Comparison of ENCODE assay signal across 16 cellular contexts in the genomic region with DNA sequence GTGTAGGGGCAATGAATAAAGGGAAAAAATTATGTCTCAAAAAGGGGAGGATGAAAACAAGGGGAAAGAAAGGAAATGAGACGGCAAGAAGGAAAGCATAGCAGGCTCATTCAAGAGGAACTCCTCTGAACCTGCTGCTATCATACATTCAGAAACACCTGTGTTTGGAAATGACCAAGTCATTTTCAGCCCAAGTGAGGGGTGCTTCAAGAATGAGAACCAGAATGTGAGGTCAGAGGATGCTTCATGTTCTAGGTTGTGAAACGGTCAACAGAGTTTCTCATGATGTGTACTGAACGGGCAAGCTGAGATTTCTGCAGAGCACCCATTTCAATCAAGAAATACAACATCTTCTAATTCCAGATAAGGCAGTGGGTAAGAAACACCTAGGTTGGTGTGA.
DNase-seq lines count a peak whose midpoint lies in the region; ATAC-seq and TF ChIP-seq lines count a peak whose summit lies in the region.
"Had no signal": no experiment of that assay in that cellular context is flagged by ENCODE, and none has a peak within 500 bp of the region (broad histone marks: within the 10 kb centered on the region; RNA-seq: fewer than 3 reads in every experiment).

No MANE protein-coding gene starts in this region.

- no peak overlapping the region for H3K14ac ChIP-seq in H9 (ENCODE audit: insufficient read depth, low read length)

- peak; percentile 15 for DNase-seq in GM10248 (ENCODE audit: extremely low spot score)
- no peak for DNase-seq in H9
- DNase-seq in DMS 273 treated with DMSO at 0.1 percent for 48 hours (lab: John Stamatoyannopoulos, UW): no peak
- DNase-seq in retina: no peak
- no peak for DNase-seq in T-helper 17 cell
- DNase-seq in KBM-7: no peak
- DNase-seq: 8988T; activated effector memory CD4-positive, alpha-beta T cell treated with anti-CD3 and anti-CD28 coated beads, Interleukin-2, amount 50 U/mL, for 16 hours; immature natural killer cell; NCI-H1048; NCI-H446 treated with DMSO at 0.1 percent for 48 hours; upper lobe of right lung had no signal

- no CpG with 5 or more reads among the region's 3 CpGs for whole genome bisulfite sequencing in H9 (ENCODE audit: extremely low coverage, insufficient read length, low lambda C conversion rate)

- H3K4me1 ChIP-seq in H9 (ENCODE audit: insufficient read depth, low read length): peaks cover 3% of the 10 kb centered on the region; the same call in 1 of the 2 replicates
- H3K4me1 ChIP-seq: parathyroid adenoma, upper lobe of right lung had no signal

- peak overlapping the region; percentile 75; the same call in 1 of the 2 replicates for H2BK15ac ChIP-seq in H9 (ENCODE audit: low read depth, low read length)

- no peak overlapping the region for H2BK12ac ChIP-seq in H9 (ENCODE audit: insufficient read length, low read depth, low read length)

- no peak overlapping the region for H2BK120ac ChIP-seq in H9 (ENCODE audit: low read depth, low read length, poor library complexity, severe bottlenecking)

- H4K20me1 ChIP-seq in H9 (ENCODE audit: control insufficient read depth, insufficient read depth, insufficient read length): no peaks in the 10 kb centered on the region

- H3K36me3 Mint-ChIP-seq in H9 (ENCODE audit: insufficient read depth in 1 of 3, low read depth in 3 of 3): peaks cover 2 to 19% (median 3%) of the 10 kb centered on the region in 3 experiments; a peak in 6 of 7 replicates
- no peaks in the 10 kb centered on the region for H3K36me3 Mint-ChIP-seq in T-helper 17 cell (ENCODE audit: low read depth)

- H3K4ac ChIP-seq in H9 (ENCODE audit: low read depth, low read length): no peak overlapping the region

- no peak for TF ChIP-seq CTCF in GM10248 (IDR thresholded peaks at IDR 0.05; ENCODE audit: control extremely low read depth, extremely low read depth, low read depth, missing control alignments)
- no peak for TF ChIP-seq CTCF in H9 (conservative IDR thresholded peaks at IDR 0.05)

- POLR2A ChIA-PET in GM10248 (lab: Yijun Ruan, JAX): no interaction called here

- CTCF ChIA-PET in GM10248 (lab: Yijun Ruan, JAX): no interaction called here

- no peak overlapping the region for H2BK20ac ChIP-seq in H9 (ENCODE audit: low read depth, low read length, poor library complexity, severe bottlenecking)

- in situ Hi-C loops in KBM-7 (cut with MboI; ENCODE audit: low pct_unique_long_range_greater_than_20kb, low sequenced_read_pairs): no loop called here

- no peak overlapping the region for H3K56ac ChIP-seq in H9 (ENCODE audit: insufficient read length, low read depth, low read length)

- H3K27ac Mint-ChIP-seq in H9 (no peak overlapping the region), T-helper 17 cell (no peak overlapping the region)
- H3K27ac Mint-ChIP-seq: immature natural killer cell; T-helper 2 cell treated with Interferon-gamma antibody and Interleukin-4, amounts not matched to agents 5 μg/mL and 100 μg/mL, for 36 hours had no signal

- H3K23ac ChIP-seq in H9 (ENCODE audit: insufficient read length, low read depth, low read length): no peak overlapping the region

- H3K79me2 ChIP-seq in H9 (ENCODE audit: insufficient read depth, low read length): no peaks in the 10 kb centered on the region
- H3K79me2 ChIP-seq: parathyroid adenoma had no signal

- no peak overlapping the region for H3T11ph ChIP-seq in H9 (ENCODE audit: low read length)

- H3K23me2 ChIP-seq in H9 (ENCODE audit: insufficient read length, low read depth, low read length, poor library complexity, severe bottlenecking): no peaks in the 10 kb centered on the region

- H4K91ac ChIP-seq in H9 (ENCODE audit: insufficient read length, low read depth, low read length): no peak overlapping the region

- no peak overlapping the region for H3K18ac ChIP-seq in H9 (ENCODE audit: insufficient read length, low read depth, low read length)

- no peaks in the 10 kb centered on the region for H3K27me3 ChIP-seq in H9 (ENCODE audit: insufficient read depth, low read length)
- H3K27me3 ChIP-seq: upper lobe of right lung had no signal

- H3K27me3 Mint-ChIP-seq in H9 (ENCODE audit: low read depth) (no peaks in the 10 kb centered on the region), T-helper 17 cell (no peaks in the 10 kb centered on the region)

- ATAC-seq in GM19035 (IDR thresholded peaks at IDR 0.05; ENCODE audit: unreplicated experiment) (peak; percentile 56), HG03159 (IDR thresholded peaks at IDR 0.05; ENCODE audit: unreplicated experiment) (peak; percentile 75), T-helper 17 cell (no peak)
- ATAC-seq: upper lobe of right lung had no signal

- no peak overlapping the region for H2AK5ac ChIP-seq in H9 (ENCODE audit: insufficient read length, low read length)

- no peak overlapping the region for H2BK5ac ChIP-seq in H9 (ENCODE audit: insufficient read length, low read length)

- H3K27ac ChIP-seq in H9 (ENCODE audit: insufficient read length, low read depth, low read length): no peak overlapping the region
- H3K27ac ChIP-seq: parathyroid adenoma, upper lobe of right lung had no signal

- no peak overlapping the region for H3K9ac ChIP-seq in H9 (ENCODE audit: extremely low read depth, insufficient read length, low read length)
- H3K9ac ChIP-seq: parathyroid adenoma had no signal

- H3K4me2 ChIP-seq in H9 (ENCODE audit: insufficient read depth, insufficient read length, low read length): no peak overlapping the region

- H3K4me1 Mint-ChIP-seq in H9 (peaks cover 48 to 50% of the 10 kb centered on the region in 2 experiments), T-helper 17 cell (no peaks in the 10 kb centered on the region)
- H3K4me1 Mint-ChIP-seq: immature natural killer cell had no signal

- no peak overlapping the region for H3K4me3 Mint-ChIP-seq in H9
- H3K4me3 Mint-ChIP-seq in T-helper 17 cell: no peak overlapping the region
- H3K4me3 Mint-ChIP-seq: immature natural killer cell; T-helper 2 cell treated with Interferon-gamma antibody and Interleukin-4, amounts not matched to agents 5 μg/mL and 100 μg/mL, for 36 hours had no signal

- H2AFZ ChIP-seq in H9 (ENCODE audit: low read length): no peak overlapping the region
- H2AFZ ChIP-seq: parathyroid adenoma had no signal

- no peak overlapping the region for H4K5ac ChIP-seq in H9 (ENCODE audit: insufficient read length, low read depth, low read length)

- no peak overlapping the region for H4K8ac ChIP-seq in H9 (replicated peaks; ENCODE audit: insufficient read length, low read depth, low read length)

- peaks cover 0 to 3% of the 10 kb centered on the region in 2 experiments; a peak in 2 of 5 replicates for H3K9me3 Mint-ChIP-seq in H9
- H3K9me3 Mint-ChIP-seq: T-helper 2 cell treated with Interferon-gamma antibody and Interleukin-4, amounts not matched to agents 5 μg/mL and 100 μg/mL, for 36 hours had no signal

- H3K79me1 ChIP-seq in H9 (ENCODE audit: insufficient read depth, low read depth, low read length, poor library complexity, severe bottlenecking): no peaks in the 10 kb centered on the region

- H3K9me3 ChIP-seq in H9 (ENCODE audit: control insufficient read depth, low read depth, low read length): no peaks in the 10 kb centered on the region
- no peaks in the 10 kb centered on the region for H3K9me3 ChIP-seq in T-helper 17 cell (ENCODE audit: control insufficient read depth, low read length, poor library complexity, severe bottlenecking)
- H3K9me3 ChIP-seq: upper lobe of right lung had no signal
